In the genomic region with DNA sequence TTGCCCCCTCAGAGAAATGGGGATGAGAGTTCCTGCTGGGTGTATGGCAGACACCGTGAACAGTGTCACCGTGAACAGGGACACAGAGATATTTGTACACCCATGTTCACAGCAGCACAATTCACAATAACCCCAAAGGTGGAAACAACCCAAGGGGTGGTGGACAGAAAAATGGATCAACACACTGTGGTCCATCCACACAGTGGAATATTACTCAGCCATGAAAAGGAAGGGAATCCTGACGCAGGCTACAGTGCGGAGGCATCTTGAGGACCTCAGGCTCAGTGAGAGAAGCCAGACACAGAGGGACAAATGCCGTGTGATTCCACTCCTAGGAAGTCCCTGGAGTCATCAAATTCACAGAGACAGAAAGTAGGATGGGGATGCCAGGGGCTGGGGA, we compare ENCODE assay signal across 16 cellular contexts. TPM values are rescaled to one million over a fixed set of nuclear protein-coding genes. Genes with fewer than 3 reads are reported as not detected.
DNase-seq lines count a peak whose midpoint lies in the region; ATAC-seq and TF ChIP-seq lines count a peak whose summit lies in the region.
"Had no signal": no experiment of that assay in that cellular context is flagged by ENCODE, and none has a peak within 500 bp of the region (broad histone marks: within the 10 kb centered on the region; RNA-seq: fewer than 3 reads in every experiment).

No MANE protein-coding gene starts in this region.

- no peaks in the 10 kb centered on the region for H3K4me1 ChIP-seq in HEK293 (ENCODE audit: control insufficient read depth, insufficient read depth, low read length)
- H3K4me1 ChIP-seq: BE2C had no signal

- no peak overlapping the region for H3K4me3 ChIP-seq in HEK293 (ENCODE audit: low read depth, low read length)
- H3K4me3 ChIP-seq: GM12878, GM23248 had no signal

- peaks cover 11% of the 10 kb centered on the region; the same call in 1 of the 2 replicates for H3K27me3 Mint-ChIP-seq in WTC11 (ENCODE audit: low read depth)
- H3K27me3 Mint-ChIP-seq in stimulated activated naive B cell treated with anti-CD40 and anti-IgM and Interleukin-4, amounts not matched to agents 10 μg/mL and 1 μg/mL and 100 μg/mL, for 72 hours: no peaks in the 10 kb centered on the region
- H3K27me3 Mint-ChIP-seq: CD4-positive, alpha-beta memory T cell had no signal

- H3K27ac Mint-ChIP-seq in WTC11: no peak overlapping the region
- peak overlapping the region; percentile 60 for H3K27ac Mint-ChIP-seq in stimulated activated naive B cell treated with anti-CD40 and anti-IgM and Interleukin-4, amounts not matched to agents 10 μg/mL and 1 μg/mL and 100 μg/mL, for 72 hours
- H3K27ac Mint-ChIP-seq: CD4-positive, alpha-beta memory T cell had no signal

- CTCF ChIA-PET in HEK293 (lab: Yijun Ruan, JAX) (interaction anchor here (0.6 kb wide), 1 partner anchor 273 kb away, joined by 3 read pairs; no protein-coding TSS in a partner anchor), WTC11 (lab: Charles Lee) (no interaction called here)

- DNase-seq in WTC11 (ENCODE audit: low spot score): no peak
- DNase-seq in epidermal melanocyte (ENCODE audit: insufficient read length, low spot score): peak; percentile 14
- no peak for DNase-seq in stimulated activated naive B cell treated with anti-CD40 and anti-IgM and Interleukin-4, amounts not matched to agents 10 μg/mL and 1 μg/mL and 100 μg/mL, for 72 hours
- DNase-seq in NCI-H510A treated with DMSO at 0.1 percent for 48 hours (lab: John Stamatoyannopoulos, UW): no peak
- DNase-seq in NCI-H510A (lab: John Stamatoyannopoulos, UW): no peak
- no peak for DNase-seq in left colon
- DNase-seq: BE2C; CD4-positive, alpha-beta memory T cell; DMS79; GM23248; H7 had no signal

- peaks cover 4% of the 10 kb centered on the region; the same call in 1 of the 2 replicates for H3K9me3 Mint-ChIP-seq in WTC11
- no peaks in the 10 kb centered on the region for H3K9me3 Mint-ChIP-seq in stimulated activated naive B cell treated with anti-CD40 and anti-IgM and Interleukin-4, amounts not matched to agents 10 μg/mL and 1 μg/mL and 100 μg/mL, for 72 hours

- H3K4me3 Mint-ChIP-seq in WTC11: no peak overlapping the region
- no peak overlapping the region for H3K4me3 Mint-ChIP-seq in stimulated activated naive B cell treated with anti-CD40 and anti-IgM and Interleukin-4, amounts not matched to agents 10 μg/mL and 1 μg/mL and 100 μg/mL, for 72 hours

- H3K9me3 ChIP-seq in HEK293 (ENCODE audit: control insufficient read depth, insufficient read depth, low read depth, low read length): no peaks in the 10 kb centered on the region
- H3K9me3 ChIP-seq: BE2C had no signal

- intact Hi-C loops in left colon (cut with DNase I, micrococcal nuclease): no loop called here

- TF ChIP-seq CTCF in HEK293 (tag by site-specific recombination; IDR thresholded peaks at IDR 0.05) (no peak), WTC11 (IDR thresholded peaks at IDR 0.05) (no peak)

- peaks cover 0 to 3% of the 10 kb centered on the region in 2 experiments; a peak in 2 of 3 replicates for H3K36me3 ChIP-seq in HEK293 (ENCODE audit: control insufficient read depth in 2 of 2, insufficient read depth in 1 of 2, low read length in 2 of 2)
- H3K36me3 ChIP-seq: BE2C had no signal

- ATAC-seq in WTC11: no peak
- ATAC-seq in stimulated activated naive B cell treated with anti-CD40 and anti-IgM and Interleukin-4, amounts not matched to agents 10 μg/mL and 1 μg/mL and 100 μg/mL, for 72 hours (replicated peaks): no peak
- ATAC-seq in left colon: no peak
- ATAC-seq: GM12878 had no signal

- no peaks in the 10 kb centered on the region for H3K4me1 Mint-ChIP-seq in WTC11
- peaks cover 5 to 13% of the 10 kb centered on the region in 2 donors for H3K4me1 Mint-ChIP-seq in stimulated activated naive B cell treated with anti-CD40 and anti-IgM and Interleukin-4, amounts not matched to agents 10 μg/mL and 1 μg/mL and 100 μg/mL, for 72 hours
- H3K4me1 Mint-ChIP-seq: CD4-positive, alpha-beta memory T cell had no signal

- POLR2A ChIA-PET in HEK293 (lab: Yijun Ruan, JAX) (no interaction called here), WTC11 (lab: Charles Lee) (no interaction called here)

- peaks cover 3% of the 10 kb centered on the region; the same call in 1 of the 2 replicates for H3K36me3 Mint-ChIP-seq in WTC11
- peaks cover 4 to 12% of the 10 kb centered on the region in 2 donors for H3K36me3 Mint-ChIP-seq in stimulated activated naive B cell treated with anti-CD40 and anti-IgM and Interleukin-4, amounts not matched to agents 10 μg/mL and 1 μg/mL and 100 μg/mL, for 72 hours
- H3K36me3 Mint-ChIP-seq: CD4-positive, alpha-beta memory T cell had no signal

- H3K27ac ChIP-seq in HEK293 (ENCODE audit: extremely low read depth, low read depth, low read length): no peak overlapping the region
- H3K27ac ChIP-seq: C4-2B, GM23248 had no signal

TF ChIP-seq in HEK293, 187 proteins besides CTCF, POLR2A, EP300 and RAD21 (continues in another document):
- TF ChIP-seq ZNF354C (tag by site-specific recombination; IDR thresholded peaks at IDR 0.05; ENCODE audit: borderline replicate concordance, low read depth): 0 out of 2 replicates have a peak, but pooled peaks have one; percentile 48
- no peak for TF ChIP-seq ZNF24 (tag by site-specific recombination; IDR thresholded peaks at IDR 0.05)
- TF ChIP-seq, protein P1, sequence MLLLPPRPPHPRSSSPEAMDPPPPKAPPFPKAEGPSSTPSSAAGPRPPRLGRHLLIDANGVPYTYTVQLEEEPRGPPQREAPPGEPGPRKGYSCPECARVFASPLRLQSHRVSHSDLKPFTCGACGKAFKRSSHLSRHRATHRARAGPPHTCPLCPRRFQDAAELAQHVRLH (tag by site-specific recombination; IDR thresholded peaks at IDR 0.05): 0 out of 2 replicates have a peak, but pooled peaks have one; percentile 35
- TF ChIP-seq, protein P2, sequence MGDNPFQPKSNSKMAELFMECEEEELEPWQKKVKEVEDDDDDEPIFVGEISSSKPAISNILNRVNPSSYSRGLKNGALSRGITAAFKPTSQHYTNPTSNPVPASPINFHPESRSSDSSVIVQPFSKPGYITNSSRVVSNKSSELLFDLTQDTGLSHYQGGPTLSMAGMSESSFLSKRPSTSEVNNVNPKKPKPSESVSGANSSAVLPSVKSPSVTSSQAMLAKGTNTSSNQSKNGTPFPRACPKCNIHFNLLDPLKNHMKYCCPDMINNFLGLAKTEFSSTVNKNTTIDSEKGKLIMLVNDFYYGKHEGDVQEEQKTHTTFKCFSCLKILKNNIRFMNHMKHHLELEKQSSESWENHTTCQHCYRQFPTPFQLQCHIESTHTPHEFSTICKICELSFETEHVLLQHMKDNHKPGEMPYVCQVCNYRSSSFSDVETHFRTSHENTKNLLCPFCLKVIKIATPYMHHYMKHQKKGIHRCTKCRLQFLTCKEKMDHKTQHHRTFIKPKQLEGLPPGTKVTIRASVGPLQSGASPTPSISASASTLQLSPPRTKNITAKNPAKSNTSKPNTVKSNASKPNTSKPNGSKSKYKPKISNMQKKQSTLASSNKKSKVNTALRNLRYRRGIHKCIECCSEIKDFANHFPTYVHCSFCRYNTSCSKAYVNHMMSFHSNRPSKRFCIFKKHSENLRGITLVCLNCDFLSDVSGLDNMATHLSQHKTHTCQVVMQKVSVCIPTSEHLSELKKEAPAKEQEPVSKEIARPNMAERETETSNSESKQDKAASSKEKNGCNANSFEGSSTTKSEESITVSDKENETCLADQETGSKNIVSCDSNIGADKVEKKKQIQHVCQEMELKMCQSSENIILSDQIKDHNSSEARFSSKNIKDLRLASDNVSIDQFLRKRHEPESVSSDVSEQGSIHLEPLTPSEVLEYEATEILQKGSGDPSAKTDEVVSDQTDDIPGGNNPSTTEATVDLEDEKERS (tag by site-specific recombination; IDR thresholded peaks at IDR 0.05): 0 out of 2 replicates have a peak, but pooled peaks have one; percentile 37
- peak; percentile 100 for TF ChIP-seq ZNF146 (tag by site-specific recombination; IDR thresholded peaks at IDR 0.05)

TF ChIP-seq in WTC11, 78 proteins besides CTCF, POLR2A, EP300 and RAD21:
- peak; percentile 65; the same call in 1 of the 2 replicates for TF ChIP-seq ZNF121 (CRISPR knock-in tag; IDR thresholded peaks at IDR 0.05)
- peak; percentile 53; the same call in 1 of the 2 replicates for TF ChIP-seq GTF2I (CRISPR knock-in tag; conservative IDR thresholded peaks at IDR 0.05)
- no peak for TF ChIP-seq FOXP1 (CRISPR knock-in tag; IDR thresholded peaks at IDR 0.05; ENCODE audit: borderline replicate concordance)
TF ChIP-seq in WTC11: peak in this region for 2.

RNA-seq across cellular contexts. Expression of a gene that starts 7.6 kb away (rescaled TPM):
- total RNA-seq in WTC11 (2021): 7.7 to 10.6 TPM (median 9.0 TPM) in 3 replicates
- total RNA-seq in left colon: 1 to 10 TPM in 1 of 2 donors, under 1 TPM in 1; 0.67 to 1.2 TPM
- total RNA-seq: GM12878, HT1080 had no signal

RNA-seq across cellular contexts. Expression of a gene that starts 31.1 kb away (rescaled TPM):
- total RNA-seq in WTC11 (2021): 99.9 to 113 TPM (median 105 TPM) in 3 replicates
- total RNA-seq in left colon: 100 to 1,000 TPM in 1 of 2 donors, 10 to 100 TPM in 1; 77.3 to 113 TPM

RNA-seq across cellular contexts. Expression of a gene that starts 38.3 kb away (rescaled TPM):
- total RNA-seq in WTC11 (2021) (0.27 to 0.37 TPM (median 0.28 TPM) in 3 replicates), left colon (1 to 10 TPM in 1 of 2 donors, under 1 TPM in 1; 0.55 to 1.1 TPM)
- total RNA-seq: G401, GM23248, H7 had no signal
